ENCODE assay signal across 8 cellular contexts in the genomic region with DNA sequence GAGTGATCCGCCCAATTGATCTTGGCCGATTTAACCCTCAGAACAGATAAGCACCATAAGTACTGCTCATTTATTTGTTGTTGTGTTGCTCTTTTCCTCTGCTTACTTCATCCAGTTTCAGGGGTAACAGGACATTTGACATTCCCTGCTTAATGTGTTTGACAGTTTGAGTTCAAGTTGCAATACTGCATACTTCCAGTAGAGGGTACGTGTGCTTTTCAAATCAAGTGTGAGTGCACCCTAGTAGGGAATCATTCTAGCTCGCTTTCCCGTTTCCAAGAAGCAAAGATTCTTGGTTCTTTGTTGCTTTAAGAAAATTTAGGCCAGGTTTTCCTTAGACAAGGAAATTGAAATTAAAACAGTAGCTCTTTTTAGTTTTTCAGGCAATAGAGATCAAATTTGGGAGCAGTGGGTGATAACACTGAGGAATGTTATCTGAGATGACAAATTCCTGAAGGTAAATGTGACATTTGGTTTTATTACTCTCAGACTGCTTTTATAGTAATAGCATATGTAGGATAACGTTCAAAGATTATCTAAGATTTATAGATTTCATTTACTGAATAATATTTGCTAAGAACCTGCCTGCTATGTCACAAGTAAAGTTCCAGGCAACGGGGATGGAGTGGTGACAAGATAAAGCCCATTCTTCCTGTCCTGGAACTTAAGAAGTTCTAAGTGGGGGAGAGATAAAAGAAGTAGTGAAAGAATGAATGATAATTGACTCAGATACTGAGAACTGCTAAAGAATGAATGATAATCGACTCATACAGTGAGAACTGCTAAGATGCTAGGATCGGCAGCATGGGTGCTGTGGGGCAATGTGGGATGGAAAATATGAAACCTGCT.
A peak's percentile ranks its signal among the peaks of the same experiment; 100 is the strongest.
DNase-seq lines count a peak whose midpoint lies in the region; ATAC-seq, FAIRE-seq and TF ChIP-seq lines count a peak whose summit lies in the region.

No MANE protein-coding gene starts in this region.

- no peak overlapping the region for H3K4me3 ChIP-seq in fibroblast of the aortic adventitia (ENCODE audit: low read depth, low read length)
- H3K4me3 ChIP-seq in ovary, result no peak overlapping the region

- intact Hi-C loops in ovary (cut with DNase I), result loop anchor here (5.0 to 10.0 kb wide), 3 partner anchors 463 to 643 kb away; a partner anchor contains a TSS

- FAIRE-seq in G401.6 (lab: Jason Lieb, UNC), result peak; percentile 83

- no peaks in the 10 kb centered on the region for H3K36me3 Mint-ChIP-seq in stimulated activated effector memory CD8-positive, alpha-beta T cell treated with anti-CD3 and anti-CD28 coated beads, Interleukin-12 subunit alpha, Interleukin-12 subunit beta, amount 100 ng/mL, for 72 hours

- H3K4me3 Mint-ChIP-seq in stimulated activated effector memory CD8-positive, alpha-beta T cell treated with anti-CD3 and anti-CD28 coated beads, Interleukin-12 subunit alpha, Interleukin-12 subunit beta, amount 100 ng/mL, for 72 hours, result no peak overlapping the region

- peak; percentile 27 for DNase-seq in SHP77 treated with DMSO at 0.1 percent for 48 hours (lab: John Stamatoyannopoulos, UW)
- DNase-seq in fibroblast of the aortic adventitia (ENCODE audit: low read depth), result peak; percentile 84
- no peak for DNase-seq in ovary
- no peak for DNase-seq in stimulated activated effector memory CD8-positive, alpha-beta T cell treated with anti-CD3 and anti-CD28 coated beads, Interleukin-12 subunit alpha, Interleukin-12 subunit beta, amount 100 ng/mL, for 72 hours (ENCODE audit: low spot score in 2 of 2)
- no peak for DNase-seq in activated CD8-positive, alpha-beta memory T cell treated with anti-CD3 and anti-CD28 coated beads, Interleukin-2, amount 50 U/mL, for 4 hours

- no peaks in the 10 kb centered on the region for H3K27me3 ChIP-seq in ovary

- no peak for TF ChIP-seq POLR2A in ovary (IDR thresholded peaks at IDR 0.05)

- no peaks in the 10 kb centered on the region for H3K9me3 ChIP-seq in ovary

- H3K9me3 Mint-ChIP-seq in stimulated activated effector memory CD8-positive, alpha-beta T cell treated with anti-CD3 and anti-CD28 coated beads, Interleukin-12 subunit alpha, Interleukin-12 subunit beta, amount 100 ng/mL, for 72 hours, result no peaks in the 10 kb centered on the region

- peak; percentile 79 for TF ChIP-seq RAD21 in Ishikawa (IDR thresholded peaks at IDR 0.05; ENCODE audit: low read depth)

- no peaks in the 10 kb centered on the region for H3K4me1 ChIP-seq in ovary (ENCODE audit: insufficient read depth)

- H3K36me3 ChIP-seq in ovary, result no peaks in the 10 kb centered on the region

- ATAC-seq in GM21381 (IDR thresholded peaks at IDR 0.05; ENCODE audit: unreplicated experiment), result peak; percentile 74
- ATAC-seq in stimulated activated effector memory CD8-positive, alpha-beta T cell treated with anti-CD3 and anti-CD28 coated beads, Interleukin-12 subunit alpha, Interleukin-12 subunit beta, amount 100 ng/mL, for 72 hours, result no peak

- no peak overlapping the region for H3K27ac ChIP-seq in ovary

- H3K4me1 Mint-ChIP-seq in stimulated activated effector memory CD8-positive, alpha-beta T cell treated with anti-CD3 and anti-CD28 coated beads, Interleukin-12 subunit alpha, Interleukin-12 subunit beta, amount 100 ng/mL, for 72 hours, result no peaks in the 10 kb centered on the region

- TF ChIP-seq CTCF in fibroblast of the aortic adventitia (IDR thresholded peaks at IDR 0.05; ENCODE audit: insufficient read depth, low read length), result peak; percentile 95
- peak; percentile 8 to 67 (median 33) for TF ChIP-seq CTCF in ovary (IDR thresholded peaks at IDR 0.05)

- no peak overlapping the region for H3K27ac Mint-ChIP-seq in stimulated activated effector memory CD8-positive, alpha-beta T cell treated with anti-CD3 and anti-CD28 coated beads, Interleukin-12 subunit alpha, Interleukin-12 subunit beta, amount 100 ng/mL, for 72 hours

- 34 to 36% (median 35%) methylated on average over 9 of the region's 9 CpGs for WGBS in ovary, 3 donors

- TF ChIP-seq EP300 in Ishikawa (IDR thresholded peaks at IDR 0.05; ENCODE audit: borderline replicate concordance), result no peak
- no peak for TF ChIP-seq EP300 in ovary (IDR thresholded peaks at IDR 0.05)

TF ChIP-seq in Ishikawa, 13 proteins besides CTCF, POLR2A, EP300 and RAD21:
- no peak for TF ChIP-seq NFIC (IDR thresholded peaks at IDR 0.05)
- no peak for TF ChIP-seq FOXM1 (IDR thresholded peaks at IDR 0.05; ENCODE audit: borderline replicate concordance, low read depth)
- TF ChIP-seq, protein P1, sequence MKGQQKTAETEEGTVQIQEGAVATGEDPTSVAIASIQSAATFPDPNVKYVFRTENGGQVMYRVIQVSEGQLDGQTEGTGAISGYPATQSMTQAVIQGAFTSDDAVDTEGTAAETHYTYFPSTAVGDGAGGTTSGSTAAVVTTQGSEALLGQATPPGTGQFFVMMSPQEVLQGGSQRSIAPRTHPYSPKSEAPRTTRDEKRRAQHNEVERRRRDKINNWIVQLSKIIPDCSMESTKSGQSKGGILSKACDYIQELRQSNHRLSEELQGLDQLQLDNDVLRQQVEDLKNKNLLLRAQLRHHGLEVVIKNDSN (IDR thresholded peaks at IDR 0.05), result no peak

Comparison
In these comparisons a context has a peak if more than half of its experiments do, and no peak if none do; other contexts are left out.
1. DNase-seq: peak in SHP77 treated with DMSO at 0.1 percent for 48 hours (single experiment) and fibroblast of the aortic adventitia (single experiment); none in ovary (0 of 5), stimulated activated effector memory CD8-positive, alpha-beta T cell treated with anti-CD3 and anti-CD28 coated beads, Interleukin-12 subunit alpha, Interleukin-12 subunit beta, amount 100 ng/mL, for 72 hours (0 of 2) and activated CD8-positive, alpha-beta memory T cell treated with anti-CD3 and anti-CD28 coated beads, Interleukin-2, amount 50 U/mL, for 4 hours (single experiment).